22 cellular contexts compared by ENCODE assay signal in genomic region chr14:78704965-78705364, GRCh38.
DNase-seq lines count a peak whose midpoint lies in the region; TF ChIP-seq lines count a peak whose summit lies in the region.
"Had no signal": no experiment of that assay in that cellular context is flagged by ENCODE, and none has a peak within 500 bp of the region (broad histone marks: within the 10 kb centered on the region; RNA-seq: fewer than 3 reads in every experiment).

No MANE protein-coding gene starts in this region.

- H3K79me2 ChIP-seq in neural cell (replicated peaks; ENCODE audit: insufficient read depth, low read length), result no peaks in the 10 kb centered on the region

- H3K9ac ChIP-seq in neural cell (ENCODE audit: low read length), result peak overlapping the region; percentile 40
- H3K9ac ChIP-seq: BLaER1 had no signal

- H3K36me3 ChIP-seq in neural cell (ENCODE audit: insufficient read depth, low read length), result no peaks in the 10 kb centered on the region
- H3K36me3 ChIP-seq: BE2C, BLaER1 had no signal

- peak overlapping the region; percentile 45 for H3K4me2 ChIP-seq in neural cell (ENCODE audit: low read length)
- H3K4me2 ChIP-seq: BLaER1 had no signal

- DNase-seq in retina, result peak; percentile 8
- DNase-seq in activated CD4-positive, alpha-beta T cell treated with anti-CD3 and anti-CD28 coated beads, Interleukin-2, amount 50 U/mL, for 48 hours, result no peak
- no peak for DNase-seq in activated CD4-positive, alpha-beta T cell treated with anti-CD3 and anti-CD28 coated beads, Interleukin-2, amount 50 U/mL, for 1 hour
- DNase-seq: 8988T; ACHN; BE2C; C1 segment of cervical spinal cord; CD4-positive, alpha-beta memory T cell; CD4-positive, CD25-positive, alpha-beta regulatory T cell; CD8-positive, alpha-beta memory T cell; COR-L47; DMS 273 treated with DMSO at 0.1 percent for 48 hours; DMS153; DMS53; DMS79; DND-41; EL; GDM1 had no signal

- H3K9me3 ChIP-seq in neural cell (ENCODE audit: low read length), result no peaks in the 10 kb centered on the region
- H3K9me3 ChIP-seq: BE2C, BLaER1 had no signal

- peak; percentile 88 for TF ChIP-seq EP300 in neural cell (conservative IDR thresholded peaks at IDR 0.05; ENCODE audit: poor library complexity, severe bottlenecking)

- peak overlapping the region; percentile 52 for H3K4me3 ChIP-seq in neural cell (ENCODE audit: low read length)
- H3K4me3 ChIP-seq: BLaER1, GM12878 had no signal

- H3K9me2 ChIP-seq in neural cell (ENCODE audit: insufficient read depth, low read length), result no peaks in the 10 kb centered on the region

- TF ChIP-seq RAD21 in neural cell (conservative IDR thresholded peaks at IDR 0.05), result no peak

- no peak overlapping the region for H2AFZ ChIP-seq in neural cell (ENCODE audit: low read depth, low read length)

- no peak for TF ChIP-seq CTCF in VCaP (conservative IDR thresholded peaks at IDR 0.05)
- no peak for TF ChIP-seq CTCF in neural cell (IDR thresholded peaks at IDR 0.05; ENCODE audit: poor library complexity, severe bottlenecking)

- H3F3A ChIP-seq in neural cell (ENCODE audit: insufficient read depth, low read length, poor library complexity, severe bottlenecking), result peaks cover 4% of the 10 kb centered on the region

- no peaks in the 10 kb centered on the region for H4K20me1 ChIP-seq in neural cell (ENCODE audit: insufficient read depth)
- H4K20me1 ChIP-seq: BLaER1 had no signal

- H3K27ac ChIP-seq in VCaP, result peak overlapping the region; percentile 89
- H3K27ac ChIP-seq in neural cell (ENCODE audit: low read length), result peak overlapping the region; percentile 82
- H3K27ac ChIP-seq: BLaER1 had no signal

- H3K27me3 ChIP-seq in neural cell (ENCODE audit: insufficient read depth, low read depth, low read length), result no peaks in the 10 kb centered on the region
- H3K27me3 ChIP-seq: BE2C, BLaER1 had no signal

TF ChIP-seq in neural cell, 6 proteins besides CTCF, POLR2A, EP300 and RAD21:
- TF ChIP-seq POLR2AphosphoS5 (IDR thresholded peaks at IDR 0.05), result peak; percentile 53
- TF ChIP-seq TAF1 (IDR thresholded peaks at IDR 0.05; ENCODE audit: low read depth), result no peak
